In the genomic region with DNA sequence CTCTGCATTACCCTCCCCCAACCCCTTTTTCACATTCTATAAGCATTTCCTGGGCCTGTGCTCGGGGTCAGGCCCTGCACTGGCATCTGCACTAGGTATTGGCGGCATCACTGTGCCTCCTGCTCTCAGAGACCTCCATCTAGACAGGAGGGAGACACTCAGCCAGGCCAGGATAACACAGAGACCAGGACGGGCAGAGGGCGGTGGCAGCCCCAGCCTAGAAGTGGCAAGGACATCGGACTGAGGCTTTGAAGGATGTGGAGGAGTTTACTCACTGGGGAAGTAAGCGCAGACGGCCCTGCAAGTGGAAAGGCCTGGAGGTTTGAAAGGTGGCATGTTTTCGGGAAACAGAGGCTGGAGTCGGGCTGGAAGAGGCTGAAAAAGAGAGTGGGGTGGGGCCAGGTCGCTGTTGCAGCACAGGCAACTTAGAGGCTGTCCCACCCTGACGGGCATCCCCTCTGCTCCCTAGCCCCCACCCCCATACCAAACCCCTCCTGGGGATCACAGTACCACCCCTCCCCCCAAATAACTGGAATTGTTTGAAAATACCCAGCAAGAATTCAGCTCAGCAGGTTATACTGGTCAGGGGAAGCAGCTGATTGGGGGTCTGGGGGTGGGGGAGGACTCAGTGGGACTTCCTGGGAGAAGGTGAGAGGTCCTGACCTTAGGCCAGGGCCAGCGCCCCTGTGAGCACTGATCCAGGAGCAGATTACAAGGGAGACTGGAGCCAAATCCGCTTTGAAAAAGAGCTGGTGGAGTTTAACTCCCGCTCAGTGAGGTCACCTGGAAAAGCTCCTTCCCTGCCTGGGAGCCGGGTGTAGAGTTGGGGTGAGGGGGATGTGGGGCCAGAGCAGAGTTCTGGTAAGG, we compare ENCODE assay signal across 1 cellular context.
TF ChIP-seq lines count a peak whose summit lies in the region.

No MANE protein-coding gene starts in this region.

TF ChIP-seq in GM23338, 12 proteins besides CTCF, POLR2A, EP300 and RAD21 (continued from another document):
- TF ChIP-seq, protein P1, sequence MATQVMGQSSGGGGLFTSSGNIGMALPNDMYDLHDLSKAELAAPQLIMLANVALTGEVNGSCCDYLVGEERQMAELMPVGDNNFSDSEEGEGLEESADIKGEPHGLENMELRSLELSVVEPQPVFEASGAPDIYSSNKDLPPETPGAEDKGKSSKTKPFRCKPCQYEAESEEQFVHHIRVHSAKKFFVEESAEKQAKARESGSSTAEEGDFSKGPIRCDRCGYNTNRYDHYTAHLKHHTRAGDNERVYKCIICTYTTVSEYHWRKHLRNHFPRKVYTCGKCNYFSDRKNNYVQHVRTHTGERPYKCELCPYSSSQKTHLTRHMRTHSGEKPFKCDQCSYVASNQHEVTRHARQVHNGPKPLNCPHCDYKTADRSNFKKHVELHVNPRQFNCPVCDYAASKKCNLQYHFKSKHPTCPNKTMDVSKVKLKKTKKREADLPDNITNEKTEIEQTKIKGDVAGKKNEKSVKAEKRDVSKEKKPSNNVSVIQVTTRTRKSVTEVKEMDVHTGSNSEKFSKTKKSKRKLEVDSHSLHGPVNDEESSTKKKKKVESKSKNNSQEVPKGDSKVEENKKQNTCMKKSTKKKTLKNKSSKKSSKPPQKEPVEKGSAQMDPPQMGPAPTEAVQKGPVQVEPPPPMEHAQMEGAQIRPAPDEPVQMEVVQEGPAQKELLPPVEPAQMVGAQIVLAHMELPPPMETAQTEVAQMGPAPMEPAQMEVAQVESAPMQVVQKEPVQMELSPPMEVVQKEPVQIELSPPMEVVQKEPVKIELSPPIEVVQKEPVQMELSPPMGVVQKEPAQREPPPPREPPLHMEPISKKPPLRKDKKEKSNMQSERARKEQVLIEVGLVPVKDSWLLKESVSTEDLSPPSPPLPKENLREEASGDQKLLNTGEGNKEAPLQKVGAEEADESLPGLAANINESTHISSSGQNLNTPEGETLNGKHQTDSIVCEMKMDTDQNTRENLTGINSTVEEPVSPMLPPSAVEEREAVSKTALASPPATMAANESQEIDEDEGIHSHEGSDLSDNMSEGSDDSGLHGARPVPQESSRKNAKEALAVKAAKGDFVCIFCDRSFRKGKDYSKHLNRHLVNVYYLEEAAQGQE (IDR thresholded peaks at IDR 0.05; ENCODE audit: unreplicated experiment) = no peak
- no peak for TF ChIP-seq STAT1 (IDR thresholded peaks at IDR 0.05; ENCODE audit: unreplicated experiment)
- TF ChIP-seq NANOG (IDR thresholded peaks at IDR 0.05; ENCODE audit: borderline replicate concordance) = no peak
- TF ChIP-seq EZH2 (IDR thresholded peaks at IDR 0.05; ENCODE audit: low read depth, unreplicated experiment) = no peak
- TF ChIP-seq, protein P2, sequence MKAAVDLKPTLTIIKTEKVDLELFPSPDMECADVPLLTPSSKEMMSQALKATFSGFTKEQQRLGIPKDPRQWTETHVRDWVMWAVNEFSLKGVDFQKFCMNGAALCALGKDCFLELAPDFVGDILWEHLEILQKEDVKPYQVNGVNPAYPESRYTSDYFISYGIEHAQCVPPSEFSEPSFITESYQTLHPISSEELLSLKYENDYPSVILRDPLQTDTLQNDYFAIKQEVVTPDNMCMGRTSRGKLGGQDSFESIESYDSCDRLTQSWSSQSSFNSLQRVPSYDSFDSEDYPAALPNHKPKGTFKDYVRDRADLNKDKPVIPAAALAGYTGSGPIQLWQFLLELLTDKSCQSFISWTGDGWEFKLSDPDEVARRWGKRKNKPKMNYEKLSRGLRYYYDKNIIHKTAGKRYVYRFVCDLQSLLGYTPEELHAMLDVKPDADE (IDR thresholded peaks at IDR 0.05) = peak; percentile 30; the same call in 1 of the 2 replicates
TF ChIP-seq in GM23338: peak in this region for 1.
